20 cellular contexts compared by ENCODE assay signal in the genomic region with DNA sequence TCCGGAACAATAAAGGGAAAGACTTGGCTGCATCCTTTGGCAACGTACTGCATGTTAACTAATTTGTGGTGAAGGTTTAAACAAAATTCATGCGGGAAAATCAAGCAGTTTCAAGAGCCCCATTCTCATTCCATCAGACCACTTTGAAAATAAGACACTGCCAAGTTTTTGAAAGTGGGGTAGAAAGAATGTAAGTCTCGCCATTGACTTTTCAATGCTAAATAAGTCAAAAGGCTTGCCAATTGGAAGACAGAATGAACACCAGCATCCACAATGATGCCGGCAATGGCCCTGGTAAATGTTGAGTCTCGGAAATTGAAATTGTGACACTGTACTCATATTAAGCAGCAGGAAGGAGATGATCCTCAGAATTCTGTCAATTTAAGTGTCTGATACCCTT.
A peak's percentile ranks its signal among the peaks of the same experiment; 100 is the strongest.
DNase-seq lines count a peak whose midpoint lies in the region; TF ChIP-seq lines count a peak whose summit lies in the region.
"Had no signal": no experiment of that assay in that cellular context is flagged by ENCODE, and none has a peak within 500 bp of the region (broad histone marks: within the 10 kb centered on the region; RNA-seq: fewer than 3 reads in every experiment).

No MANE protein-coding gene starts in this region.

- H3K27ac ChIP-seq in SK-N-MC (peak overlapping the region; percentile 69), tibial artery (peak overlapping the region; percentile 52 to 65)
- H3K27ac ChIP-seq: cardiac muscle cell, colonic mucosa, upper lobe of left lung had no signal

- H3K4me3 ChIP-seq in SK-N-MC (0 out of 2 replicates have a peak overlapping the region, but pooled peaks have one; percentile 7), tibial artery (no peak overlapping the region)
- H3K4me3 ChIP-seq: cardiac muscle cell, colonic mucosa, mucosa of descending colon, upper lobe of left lung had no signal

- POLR2A ChIA-PET in GM10248 (lab: Yijun Ruan, JAX) = no interaction called here

- DNase-seq in H4 (ENCODE audit: low spot score) (peak; percentile 56), SK-N-MC (ENCODE audit: low read depth, low spot score) (no peak), globus pallidus (ENCODE audit: low spot score) (peak; percentile 23), tibial artery (no peak), GM10248 (ENCODE audit: extremely low spot score) (no peak), NCI-H2081 treated with DMSO at 0.1 percent for 48 hours (lab: John Stamatoyannopoulos, UW) (no peak), UCSD-AML1 (lab: John Stamatoyannopoulos, UW; ENCODE audit: unreplicated experiment) (no peak)
- DNase-seq: activated CD4-positive, alpha-beta T cell treated with anti-CD3 and anti-CD28 coated beads for 36 hours; amniotic stem cell; colonic mucosa; effector CD8-positive, alpha-beta T cell; GOT3; KBM-7; MM.1S; mucosa of descending colon; NCI-H524 treated with DMSO at 0.1 percent for 48 hours; NK-92 treated with Interleukin-12 subunit alpha and Interleukin-12 subunit beta, amount 100 ng/mL, for 24 hours; Right ventricle myocardium superior; upper lobe of left lung had no signal

- H3K36me3 ChIP-seq in SK-N-MC (ENCODE audit: insufficient read depth, low read length) (no peaks in the 10 kb centered on the region), tibial artery (no peaks in the 10 kb centered on the region)
- H3K36me3 ChIP-seq: cardiac muscle cell, colonic mucosa, upper lobe of left lung had no signal

- H3K9me3 ChIP-seq in SK-N-MC (ENCODE audit: low read depth, low read length) (no peaks in the 10 kb centered on the region), tibial artery (no peaks in the 10 kb centered on the region)
- H3K9me3 ChIP-seq: colonic mucosa, mucosa of descending colon, upper lobe of left lung had no signal

- CTCF ChIA-PET in GM10248 (lab: Yijun Ruan, JAX) = no interaction called here

- intact Hi-C loops in tibial artery (cut with DNase I; ENCODE audit: low total_unique reads) = loop anchor here (5.0 kb wide), 1 partner anchor 317 kb away; no protein-coding TSS in a partner anchor

- peaks cover 0 to 50% (median 37%) of the 10 kb centered on the region in 4 donors for H3K4me1 ChIP-seq in tibial artery
- H3K4me1 ChIP-seq: colonic mucosa had no signal

- TF ChIP-seq CTCF in tibial artery (IDR thresholded peaks at IDR 0.05) (no peak), GM10248 (IDR thresholded peaks at IDR 0.05; ENCODE audit: control extremely low read depth, extremely low read depth, low read depth, missing control alignments) (no peak)

- no peaks in the 10 kb centered on the region for H3K27me3 ChIP-seq in tibial artery
- H3K27me3 ChIP-seq: cardiac muscle cell, colonic mucosa, upper lobe of left lung had no signal

- peak overlapping the region; percentile 25 for H3K9ac ChIP-seq in SK-N-MC (ENCODE audit: insufficient read length)

Comparison
In these comparisons a context has a peak if more than half of its experiments do, and no peak if none do; other contexts are left out.
1. DNase-seq: peak in H4 (single experiment) and globus pallidus (single experiment); none in SK-N-MC (single experiment), tibial artery (0 of 2), GM10248 (single experiment), NCI-H2081 treated with DMSO at 0.1 percent for 48 hours (single experiment) and UCSD-AML1 (single experiment).